ENCODE assay signal across 29 cellular contexts in the genomic region with DNA sequence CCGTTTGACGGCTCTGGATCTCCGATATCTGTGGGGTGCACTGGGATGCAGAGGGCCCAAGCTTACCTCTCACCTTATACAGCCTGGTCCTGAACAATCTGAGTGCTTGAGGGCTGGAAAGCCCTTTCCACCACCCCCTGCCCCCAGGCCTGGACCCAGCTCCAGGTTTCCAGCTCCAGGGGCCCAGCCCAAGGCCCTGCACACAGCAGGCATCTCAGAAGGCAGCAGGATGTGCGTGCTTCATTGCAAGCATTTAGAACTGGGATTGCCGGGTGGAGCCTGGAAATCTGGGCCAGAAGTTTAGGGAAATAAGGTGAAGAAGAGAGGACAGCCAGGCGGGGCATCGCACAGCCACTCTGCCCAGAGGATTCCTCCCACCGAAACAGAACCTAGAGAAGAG. TPM values are rescaled to one million over a fixed set of nuclear protein-coding genes. Genes with fewer than 3 reads are reported as not detected.
"Had no signal": no experiment of that assay in that cellular context is flagged by ENCODE, and none has a peak within 500 bp of the region (broad histone marks: within the 10 kb centered on the region; RNA-seq: fewer than 3 reads in every experiment).

No MANE protein-coding gene starts in this region.

- H3K4me1 Mint-ChIP-seq: naive B cell had no signal

- H3K27ac Mint-ChIP-seq: mesothelial cell of epicardium, naive B cell had no signal

- H3K36me3 Mint-ChIP-seq: mesothelial cell of epicardium, naive B cell had no signal

- H3K27ac ChIP-seq: coronary artery, dorsolateral prefrontal cortex, epithelial cell of prostate, esophagus squamous epithelium, gastrocnemius medialis, heart right ventricle, left lung, lower lobe of right lung had no signal

- H3K9me3 ChIP-seq: esophagus squamous epithelium, gastrocnemius medialis, heart right ventricle, left lung, lower lobe of right lung, mucosa of descending colon had no signal

- H3K4me3 Mint-ChIP-seq: mesothelial cell of epicardium, naive B cell had no signal

- ATAC-seq: esophagus mucosa, gastrocnemius medialis, left cardiac atrium, left lung, left ventricle myocardium superior, lower lobe of right lung, mucosa of descending colon had no signal

- H3K36me3 ChIP-seq: esophagus squamous epithelium, gastrocnemius medialis, heart right ventricle, left lung, lower lobe of right lung had no signal

- H3K9me3 Mint-ChIP-seq: mesothelial cell of epicardium had no signal

- H3K4me3 ChIP-seq: coronary artery, dorsolateral prefrontal cortex, esophagus squamous epithelium, gastrocnemius medialis, heart right ventricle, left lung, lower lobe of right lung, mucosa of descending colon had no signal

- DNase-seq: dermis blood vessel endothelial cell; dorsolateral prefrontal cortex; effector CD4-positive, alpha-beta T cell; effector memory CD4-positive, alpha-beta T cell; erythroblast; esophagus squamous epithelium; foreskin fibroblast; foreskin melanocyte; gastrocnemius medialis; glutamatergic neuron; head of caudate nucleus; heart right ventricle; hippocampal formation; left cardiac atrium; left ventricle myocardium superior; lower lobe of right lung; mesenchymal stem cell; mucosa of descending colon; naive B cell had no signal

- H3K4me1 ChIP-seq: esophagus squamous epithelium, gastrocnemius medialis, left lung, lower lobe of right lung had no signal

RNA-seq across cellular contexts. Expression of gene CCDC33, which starts 25.6 kb away (rescaled TPM):
- total RNA-seq: dermis blood vessel endothelial cell, esophagus squamous epithelium, gastrocnemius medialis, glomerular endothelial cell, heart right ventricle, left cardiac atrium, left ventricle myocardium superior, lower leg skin, lung microvascular endothelial cell, mesenteric fat pad, myocyte had no signal

RNA-seq across cellular contexts. Expression of gene STRA6, which starts 59.1 kb away (rescaled TPM):
- total RNA-seq: gastrocnemius medialis, left cardiac atrium, left ventricle myocardium superior, lower lobe of right lung, mesenteric fat pad, myocyte had no signal
